Comparison of ENCODE assay signal across 8 cellular contexts in the genomic region with DNA sequence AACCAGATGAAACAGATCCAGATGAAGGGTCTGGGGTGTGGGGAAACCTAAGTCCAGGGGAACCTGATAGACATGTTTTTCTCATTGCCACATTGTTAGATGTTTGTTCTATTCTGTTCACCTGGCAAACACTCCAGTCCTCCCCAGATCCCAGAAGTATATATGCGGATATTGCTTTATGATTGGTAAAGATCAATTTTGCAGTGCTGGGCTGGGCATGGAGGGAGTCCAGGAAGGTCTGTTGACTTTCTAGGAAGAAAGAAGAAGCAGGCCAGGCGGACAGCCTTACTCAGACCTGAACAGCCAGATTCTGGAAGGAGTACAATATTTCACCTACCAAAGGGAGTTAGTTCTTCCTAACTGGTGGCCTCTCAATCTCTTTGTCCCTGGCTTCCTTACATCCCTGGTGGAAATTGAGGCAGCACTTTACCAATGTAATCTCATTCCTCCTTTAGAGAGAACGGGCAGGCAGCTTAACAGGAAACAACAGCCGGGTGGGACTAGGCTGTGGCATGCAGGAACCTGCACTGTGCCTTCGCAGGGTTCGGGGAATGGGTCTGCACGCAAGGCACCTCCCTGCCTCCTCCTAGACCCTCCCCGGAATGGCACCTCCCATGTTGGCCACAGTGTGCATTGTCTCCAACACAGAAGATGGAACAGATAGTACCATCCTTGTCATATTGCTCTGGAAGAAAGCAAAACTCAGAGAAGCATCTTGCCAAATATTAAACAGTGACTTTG. TPM values are rescaled to one million over a fixed set of nuclear protein-coding genes. Genes with fewer than 3 reads are reported as not detected.
DNase-seq lines count a peak whose midpoint lies in the region; ATAC-seq, FAIRE-seq and TF ChIP-seq lines count a peak whose summit lies in the region.

No MANE protein-coding gene starts in this region.

- no peak for ATAC-seq in HG02884 (IDR thresholded peaks at IDR 0.05; ENCODE audit: unreplicated experiment)
- ATAC-seq in HG03460 (IDR thresholded peaks at IDR 0.05; ENCODE audit: unreplicated experiment) = no peak

- H3K4me3 ChIP-seq in effector memory CD4-positive, alpha-beta T cell (ENCODE audit: insufficient read depth, low read depth, low read length, poor library complexity, severe bottlenecking) = peak overlapping the region; percentile 62

- H3K4me1 ChIP-seq in effector memory CD4-positive, alpha-beta T cell (ENCODE audit: control insufficient read depth, insufficient read depth, low read length, poor library complexity, severe bottlenecking) = peaks cover 36% of the 10 kb centered on the region

- H3K9me3 ChIP-seq in effector memory CD4-positive, alpha-beta T cell (ENCODE audit: control insufficient read depth, low read length) = peaks cover 26% of the 10 kb centered on the region

- H3K27me3 ChIP-seq in effector memory CD4-positive, alpha-beta T cell (replicated peaks; ENCODE audit: control insufficient read depth, insufficient read depth, low read length, poor library complexity, severe bottlenecking) = no peaks in the 10 kb centered on the region

- H3K36me3 ChIP-seq in effector memory CD4-positive, alpha-beta T cell (ENCODE audit: control insufficient read depth, insufficient read depth, low read length) = peaks cover 43% of the 10 kb centered on the region

- TF ChIP-seq POLR2A in GM12892 (IDR thresholded peaks at IDR 0.05; ENCODE audit: low read depth, low read length) = peak; percentile 57; the same call in 1 of the 2 replicates

- H3K27ac ChIP-seq in effector memory CD4-positive, alpha-beta T cell (ENCODE audit: insufficient read depth, low read length, poor library complexity, severe bottlenecking) = peak overlapping the region; percentile 72

- DNase-seq in GM12892 (ENCODE audit: insufficient read length) (no peak), DMS53 treated with DMSO at 0.1 percent for 48 hours (lab: John Stamatoyannopoulos, UW; ENCODE audit: unreplicated experiment) (no peak)
- DNase-seq in activated CD4-positive, CD25-positive, alpha-beta regulatory T cell treated with anti-CD3 and anti-CD28 coated beads, Interleukin-2, amount 50 U/mL, for 72 hours = peak; percentile 45
- DNase-seq in effector memory CD4-positive, alpha-beta T cell = no peak
- DNase-seq in stimulated activated CD4-positive, alpha-beta T cell treated with anti-CD3 and anti-CD28 coated beads, Interleukin-2, amount 100 ng/mL, for 24 hours = peak; percentile 54 to 60
- DNase-seq in effector CD4-positive, alpha-beta T cell = no peak

- FAIRE-seq in GM12892 (lab: Jason Lieb, UNC) = peak; percentile 21

RNA-seq across cellular contexts. Expression of a gene that starts 0.9 kb away (rescaled TPM):
- polyA plus RNA-seq in GM12892 (2012; ENCODE audit: missing spikeins) = 34.6 TPM

RNA-seq across cellular contexts. Expression of a gene that starts 54.3 kb away (rescaled TPM):
- 29.7 TPM for polyA plus RNA-seq in GM12892 (2012; ENCODE audit: missing spikeins)

Comparison
In these comparisons a context has a peak if more than half of its experiments do, and no peak if none do; other contexts are left out.
1. DNase-seq: peak in activated CD4-positive, CD25-positive, alpha-beta regulatory T cell treated with anti-CD3 and anti-CD28 coated beads, Interleukin-2, amount 50 U/mL, for 72 hours (single experiment) and stimulated activated CD4-positive, alpha-beta T cell treated with anti-CD3 and anti-CD28 coated beads, Interleukin-2, amount 100 ng/mL, for 24 hours (2 of 2); none in GM12892 (single experiment), effector memory CD4-positive, alpha-beta T cell (0 of 3), DMS53 treated with DMSO at 0.1 percent for 48 hours (single experiment) and effector CD4-positive, alpha-beta T cell (single experiment).